ENCODE assay signal across 25 cellular contexts in the genomic region with DNA sequence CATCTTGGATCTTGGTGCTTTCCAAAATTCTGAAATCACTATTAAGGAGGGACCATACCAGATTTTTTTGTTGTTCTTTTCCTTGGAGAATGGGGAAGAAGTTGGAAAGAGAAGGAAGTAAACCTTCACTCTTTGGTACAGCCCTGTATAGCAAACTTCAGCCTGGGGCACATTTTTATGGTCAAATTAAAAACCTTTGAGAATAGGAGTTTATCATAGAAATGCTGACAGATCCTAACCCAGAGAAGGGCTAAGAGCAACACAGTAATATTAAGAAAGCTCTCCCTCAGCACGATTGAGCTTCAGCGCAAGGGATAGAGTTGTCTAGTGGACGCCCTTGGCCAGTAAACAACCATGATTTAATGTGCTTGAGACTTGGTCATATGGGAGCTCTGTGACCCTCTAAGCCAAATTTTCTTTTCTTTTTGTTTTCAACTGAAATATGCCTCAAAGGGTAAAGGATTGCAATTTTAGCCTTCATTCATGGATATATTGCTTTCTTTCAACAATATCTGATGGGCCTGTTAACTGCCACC.
"Had no signal": no experiment of that assay in that cellular context is flagged by ENCODE, and none has a peak within 500 bp of the region (broad histone marks: within the 10 kb centered on the region; RNA-seq: fewer than 3 reads in every experiment).

No MANE protein-coding gene starts in this region.

- H3K9me3 ChIP-seq: breast epithelium, esophagus muscularis mucosa, ovary, sigmoid colon, spleen, suprapubic skin, tibial artery, upper lobe of right lung had no signal

- H3K27ac Mint-ChIP-seq: activated CD4-positive, alpha-beta memory T cell treated with anti-CD3 and anti-CD28 coated beads, Interleukin-2, amount 10 ng/mL, durations not matched to agents 7 days and 5 days; activated CD4-positive, alpha-beta T cell treated with anti-CD3 and anti-CD28 coated beads, Interleukin-2, amount 10 ng/mL, durations not matched to agents 7 days and 5 days; activated T-cell treated with anti-CD3 and anti-CD28 coated beads, Interleukin-2, amount 50 U/mL, for 24 hours; natural killer cell treated with Interleukin-12 subunit alpha and Interleukin-12 subunit beta and Interleukin-15 and Interleukin-18, amount 100 ng/mL, for 72 hours; progenitor cell of endocrine pancreas had no signal

- H3K4me1 ChIP-seq: breast epithelium, spleen, suprapubic skin, tibial artery, upper lobe of right lung had no signal

- FAIRE-seq: islet of Langerhans had no signal

- H3K36me3 ChIP-seq: breast epithelium, esophagus muscularis mucosa, ovary, sigmoid colon, spleen, suprapubic skin, tibial artery, upper lobe of right lung had no signal

- H3K27me3 Mint-ChIP-seq: activated CD4-positive, alpha-beta memory T cell treated with anti-CD3 and anti-CD28 coated beads, Interleukin-2, amount 10 ng/mL, durations not matched to agents 7 days and 5 days; activated CD4-positive, alpha-beta T cell treated with anti-CD3 and anti-CD28 coated beads, Interleukin-2, amount 10 ng/mL, durations not matched to agents 7 days and 5 days; activated T-cell treated with anti-CD3 and anti-CD28 coated beads, Interleukin-2, amount 50 U/mL, for 24 hours; central memory CD8-positive, alpha-beta T cell; natural killer cell treated with Interleukin-12 subunit alpha and Interleukin-12 subunit beta and Interleukin-15 and Interleukin-18, amount 100 ng/mL, for 72 hours had no signal

- H3K9me3 Mint-ChIP-seq: activated CD4-positive, alpha-beta T cell treated with anti-CD3 and anti-CD28 coated beads, Interleukin-2, amount 10 ng/mL, durations not matched to agents 7 days and 5 days had no signal

- H3K4me3 ChIP-seq: breast epithelium, esophagus muscularis mucosa, ovary, sigmoid colon, spleen, suprapubic skin, tibial artery, upper lobe of right lung had no signal

- ATAC-seq: natural killer cell treated with Interleukin-12 subunit alpha and Interleukin-12 subunit beta and Interleukin-15 and Interleukin-18, amount 100 ng/mL, for 72 hours; upper lobe of right lung had no signal

- H3K4me1 Mint-ChIP-seq: activated CD4-positive, alpha-beta memory T cell treated with anti-CD3 and anti-CD28 coated beads, Interleukin-2, amount 10 ng/mL, durations not matched to agents 7 days and 5 days; activated CD4-positive, alpha-beta T cell treated with anti-CD3 and anti-CD28 coated beads, Interleukin-2, amount 10 ng/mL, durations not matched to agents 7 days and 5 days; central memory CD8-positive, alpha-beta T cell had no signal

- H3K27ac ChIP-seq: breast epithelium, esophagus muscularis mucosa, ovary, sigmoid colon, spleen, suprapubic skin, tibial artery, upper lobe of right lung had no signal

- DNase-seq: activated CD4-positive, alpha-beta memory T cell treated with anti-CD3 and anti-CD28 coated beads, Interleukin-2, amount 10 ng/mL, durations not matched to agents 7 days and 5 days; activated CD4-positive, alpha-beta T cell treated with anti-CD3 and anti-CD28 coated beads for 1 hour; activated CD4-positive, alpha-beta T cell treated with anti-CD3 and anti-CD28 coated beads, Interleukin-2, amount 10 ng/mL, durations not matched to agents 7 days and 5 days; activated CD8-positive, alpha-beta memory T cell treated with anti-CD3 and anti-CD28 coated beads, Interleukin-2, amount 50 U/mL, for 48 hours; activated gamma-delta T cell; activated naive CD4-positive, alpha-beta T cell treated with anti-CD3 and anti-CD28 coated beads, Interleukin-2, amount 50 U/mL, for 16 hours; activated T-cell treated with anti-CD3 and anti-CD28 coated beads, Interleukin-2, amount 50 U/mL, for 24 hours; amniotic stem cell; dermis blood vessel endothelial cell; effector CD4-positive, alpha-beta T cell; foreskin melanocyte; ovary; sigmoid colon; spleen; stimulated activated naive CD4-positive, alpha-beta T cell; T-helper 2 cell; tibial artery; upper lobe of right lung had no signal

- H3K36me3 Mint-ChIP-seq: natural killer cell treated with Interleukin-12 subunit alpha and Interleukin-12 subunit beta and Interleukin-15 and Interleukin-18, amount 100 ng/mL, for 72 hours had no signal

- H3K4me3 Mint-ChIP-seq: activated CD4-positive, alpha-beta memory T cell treated with anti-CD3 and anti-CD28 coated beads, Interleukin-2, amount 10 ng/mL, durations not matched to agents 7 days and 5 days; activated CD4-positive, alpha-beta T cell treated with anti-CD3 and anti-CD28 coated beads, Interleukin-2, amount 10 ng/mL, durations not matched to agents 7 days and 5 days; activated T-cell treated with anti-CD3 and anti-CD28 coated beads, Interleukin-2, amount 50 U/mL, for 24 hours; central memory CD8-positive, alpha-beta T cell; natural killer cell treated with Interleukin-12 subunit alpha and Interleukin-12 subunit beta and Interleukin-15 and Interleukin-18, amount 100 ng/mL, for 72 hours had no signal

- H3K27me3 ChIP-seq: breast epithelium, esophagus muscularis mucosa, ovary, sigmoid colon, spleen, suprapubic skin, tibial artery, upper lobe of right lung had no signal
